Comparison of ENCODE assay signal across 17 cellular contexts in genomic region chr11:83801799-83802198, GRCh38.
DNase-seq lines count a peak whose midpoint lies in the region; TF ChIP-seq lines count a peak whose summit lies in the region.
"Had no signal": no experiment of that assay in that cellular context is flagged by ENCODE, and none has a peak within 500 bp of the region (broad histone marks: within the 10 kb centered on the region; RNA-seq: fewer than 3 reads in every experiment).

No MANE protein-coding gene starts in this region.

- H3K4me3 ChIP-seq in epithelial cell of proximal tubule (ENCODE audit: low read depth, low read length), result no peak overlapping the region
- H3K4me3 ChIP-seq: uterus had no signal

- DNase-seq in OCI-M1 (lab: John Stamatoyannopoulos, UW), result peak; percentile 29
- DNase-seq in epithelial cell of proximal tubule (ENCODE audit: low read depth), result no peak
- DNase-seq in SKM-1 (lab: John Stamatoyannopoulos, UW; ENCODE audit: unreplicated experiment), result no peak
- no peak for DNase-seq in SHP77 treated with DMSO at 0.1 percent for 48 hours (lab: John Stamatoyannopoulos, UW)
- no peak for DNase-seq in mesenteric fat pad (ENCODE audit: low spot score)
- DNase-seq in NCI-H2196 treated with DMSO at 0.1 percent for 48 hours (lab: John Stamatoyannopoulos, UW; ENCODE audit: unreplicated experiment), result no peak
- DNase-seq: activated CD4-positive, alpha-beta T cell treated with anti-CD3 and anti-CD28 coated beads, Interleukin-2, amount 10 ng/mL, durations not matched to agents 7 days and 5 days; activated T-cell treated with anti-CD3 and anti-CD28 coated beads, Interleukin-2, amount 50 U/mL, for 48 hours; effector CD4-positive, alpha-beta T cell; HCEC 1CT; NCI-H1930; NK-92 treated with Interleukin-12 subunit alpha and Interleukin-12 subunit beta, amount 100 ng/mL, for 24 hours; stimulated activated CD4-positive, alpha-beta T cell treated with anti-CD3 and anti-CD28 coated beads, Interleukin-4, amount 100 ng/mL, for 4 hours; stimulated activated naive B cell treated with anti-CD40 and anti-IgM and Interleukin-4, amounts not matched to agents 10 μg/mL and 1 μg/mL and 100 μg/mL, for 72 hours; uterus had no signal

- TF ChIP-seq CTCF in 22Rv1 (IDR thresholded peaks at IDR 0.05) (peak; percentile 28), GM12874 (IDR thresholded peaks at IDR 0.05; ENCODE audit: insufficient read depth, low read depth, low read length) (peak; percentile 14; the same call in 1 of the 2 replicates), epithelial cell of proximal tubule (conservative IDR thresholded peaks at IDR 0.05; ENCODE audit: low read depth, low read length) (peak; percentile 42)

- H3K27ac ChIP-seq in 22Rv1, result no peak overlapping the region
- H3K27ac ChIP-seq: uterus had no signal
